Comparison of ENCODE assay signal across 18 cellular contexts in genomic region chr9:76586555-76587314, GRCh38.
DNase-seq lines count a peak whose midpoint lies in the region; ATAC-seq, FAIRE-seq and TF ChIP-seq lines count a peak whose summit lies in the region.
"Had no signal": no experiment of that assay in that cellular context is flagged by ENCODE, and none has a peak within 500 bp of the region (broad histone marks: within the 10 kb centered on the region; RNA-seq: fewer than 3 reads in every experiment).

No MANE protein-coding gene starts in this region.

- H2AFZ ChIP-seq in H1 (ENCODE audit: low read length) = peak overlapping the region; percentile 35; the same call in 1 of the 2 replicates

- POLR2A ChIA-PET in H1 (lab: Charles Lee; ENCODE audit: partially characterized antibody) = no interaction called here

- no peaks in the 10 kb centered on the region; a peak in 1 of 7 replicates for H3K27me3 ChIP-seq in H1 (replicated peaks in 1 of 4; ENCODE audit: control insufficient read depth in 3 of 4, extremely low read depth in 1 of 4, insufficient read depth in 3 of 4, low read length in 3 of 4)
- H3K27me3 ChIP-seq: brain microvascular endothelial cell had no signal

- H3K4me1 ChIP-seq in H1 (replicated peaks in 1 of 4; ENCODE audit: control insufficient read depth in 3 of 4, insufficient read depth in 4 of 4, low read length in 3 of 4) = peaks cover 0 to 6% (median 6%) of the 10 kb centered on the region in 4 experiments; a peak in 5 of 7 replicates

- no peak overlapping the region for H3K18ac ChIP-seq in H1 (ENCODE audit: extremely low read depth, low read length)

- no peak overlapping the region for H4K8ac ChIP-seq in H1 (ENCODE audit: extremely low read depth, insufficient read depth, low read length)

- CTCF ChIA-PET in H1 (lab: Charles Lee; ENCODE audit: partially characterized antibody) = interaction anchor here (0.6 kb wide), 1 partner anchor 45 kb away, joined by 3 read pairs; no protein-coding TSS in a partner anchor

- H3K4me3 ChIP-seq in H1 (ENCODE audit: extremely low read depth in 1 of 4, insufficient read depth in 2 of 4, low read depth in 3 of 4, low read length in 4 of 4) = no peak overlapping the region
- H3K4me3 ChIP-seq: thoracic aorta had no signal

- TF ChIP-seq EP300 in H1 (IDR thresholded peaks at IDR 0.05; ENCODE audit: borderline replicate concordance in 1 of 2, low read depth in 2 of 2, low read length in 2 of 2) = no peak

- no peaks in the 10 kb centered on the region for H4K20me1 ChIP-seq in H1 (replicated peaks in 1 of 2; ENCODE audit: control insufficient read depth in 1 of 2, insufficient read depth in 2 of 2, low read length in 2 of 2)

- H3K56ac ChIP-seq in H1 (replicated peaks; ENCODE audit: insufficient read length, low read depth, low read length) = no peak overlapping the region

- no peak for ATAC-seq in left cardiac atrium
- ATAC-seq in HG03432 (IDR thresholded peaks at IDR 0.05; ENCODE audit: unreplicated experiment) = no peak
- ATAC-seq: activated naive CD4-positive, alpha-beta T cell treated with anti-CD3 and anti-CD28 coated beads, Interleukin-2, amount 50 U/mL, for 72 hours had no signal

- no peak overlapping the region for H3K27ac ChIP-seq in H1 (ENCODE audit: low read depth, low read length)
- H3K27ac ChIP-seq: brain microvascular endothelial cell, thoracic aorta had no signal

- H3K14ac ChIP-seq in H1 (ENCODE audit: insufficient read length) = no peak overlapping the region

- H3K9me3 ChIP-seq in H1 (ENCODE audit: insufficient read depth in 2 of 2, low read depth in 1 of 2, low read length in 1 of 2) = no peaks in the 10 kb centered on the region
- H3K9me3 ChIP-seq: thoracic aorta had no signal

- no peak overlapping the region for H2BK5ac ChIP-seq in H1 (ENCODE audit: low read depth, low read length)

- no peak overlapping the region for H4K91ac ChIP-seq in H1 (replicated peaks; ENCODE audit: insufficient read length, low read length)

- H3K4ac ChIP-seq in H1 (replicated peaks; ENCODE audit: insufficient read length, low read depth, low read length) = no peak overlapping the region

- FAIRE-seq in H1 (lab: Jason Lieb, UNC) = no peak
- FAIRE-seq: A204.1 had no signal

- H2BK12ac ChIP-seq in H1 (ENCODE audit: low read depth, low read length) = no peak overlapping the region

- no peaks in the 10 kb centered on the region for H3K23me2 ChIP-seq in H1 (ENCODE audit: low read depth, low read length)

- no peak overlapping the region for H3K23ac ChIP-seq in H1 (ENCODE audit: insufficient read length)

- no peak overlapping the region for H2BK15ac ChIP-seq in H1 (ENCODE audit: low read length)

- no peak for TF ChIP-seq RAD21 in H1 (IDR thresholded peaks at IDR 0.05 in 1 of 2, conservative IDR thresholded peaks at IDR 0.05 in 1 of 2; ENCODE audit: low read depth in 2 of 2, low read length in 2 of 2)

- H3K79me2 ChIP-seq in H1 (ENCODE audit: control insufficient read depth in 1 of 2, insufficient read depth in 2 of 2, low read length in 2 of 2) = no peaks in the 10 kb centered on the region

- no peak overlapping the region for H2BK120ac ChIP-seq in H1 (replicated peaks; ENCODE audit: low read depth, low read length)

- H2AK5ac ChIP-seq in H1 (ENCODE audit: low read depth, low read length) = no peak overlapping the region

- no peak overlapping the region for H4K5ac ChIP-seq in H1 (ENCODE audit: insufficient read length, low read depth, low read length)

- no peaks in the 10 kb centered on the region for H3K36me3 ChIP-seq in H1 (ENCODE audit: control insufficient read depth in 2 of 4, insufficient read depth in 4 of 4, low read length in 3 of 4)
- H3K36me3 ChIP-seq: brain microvascular endothelial cell, thoracic aorta had no signal

- H2BK20ac ChIP-seq in H1 (ENCODE audit: low read length) = no peak overlapping the region

- no peak overlapping the region for H3K9ac ChIP-seq in H1 (replicated peaks in 1 of 4; ENCODE audit: extremely low read depth in 1 of 4, low read depth in 3 of 4, low read length in 3 of 4)

- H3K4me2 ChIP-seq in H1 (ENCODE audit: insufficient read depth in 1 of 2, low read depth in 2 of 2, low read length in 2 of 2) = no peak overlapping the region

- 77% methylated on average over 5 of the region's 5 CpGs; no CpG with 5 or more reads in 1 of the 2 experiments for WGBS in H1 (ENCODE audit: extremely low coverage in 1 of 2, insufficient coverage in 1 of 2, insufficient read length in 1 of 2, insufficient replicate concordance in 2 of 2, low coverage in 1 of 2, low lambda C conversion rate in 2 of 2, missing lambda C conversion rate in 1 of 2), 2 experiments

- intact Hi-C loops in left cardiac atrium (cut with DNase I) = no loop called here

- TF ChIP-seq POLR2A in H1 (IDR thresholded peaks at IDR 0.05; ENCODE audit: control extremely low read depth in 1 of 2, low read depth in 2 of 2, low read length in 2 of 2) = no peak

- no peaks in the 10 kb centered on the region for H3K79me1 ChIP-seq in H1 (ENCODE audit: low read depth, low read length)

- TF ChIP-seq CTCF in H1 (IDR thresholded peaks at IDR 0.05; ENCODE audit: control extremely low read depth in 1 of 3, insufficient read depth in 1 of 3, low read depth in 1 of 3, low read length in 3 of 3) = no peak

- DNase-seq in NCI-H510A treated with DMSO at 0.1 percent for 48 hours (lab: John Stamatoyannopoulos, UW) (peak; percentile 29), NCI-H510A (lab: John Stamatoyannopoulos, UW) (no peak), NCI-H526 treated with DMSO at 0.1 percent for 48 hours (lab: John Stamatoyannopoulos, UW) (peak; percentile 10), H1 (ENCODE audit: low read depth in 1 of 2, low spot score in 2 of 2) (no peak), activated gamma-delta T cell (lab: John Stamatoyannopoulos, UW) (no peak), left cardiac atrium (no peak), retina (no peak)
- DNase-seq: activated CD4-positive, alpha-beta T cell treated with anti-CD3 and anti-CD28 coated beads for 48 hours; brain microvascular endothelial cell; CD4-positive, CD25-positive, alpha-beta regulatory T cell; effector CD4-positive, alpha-beta T cell; GDM1; NCI-H1694 treated with DMSO at 0.1 percent for 48 hours; T-helper 9 cell had no signal

TF ChIP-seq in H1, 55 proteins besides CTCF, POLR2A, EP300 and RAD21:
- TF ChIP-seq SRF (IDR thresholded peaks at IDR 0.05; ENCODE audit: low read depth, low read length) (no peak), SUZ12 (IDR thresholded peaks at IDR 0.05; ENCODE audit: low read length) (no peak), CHD1 (IDR thresholded peaks at IDR 0.05; ENCODE audit: low read depth, low read length) (no peak)

Comparison
In these comparisons a context has a peak if more than half of its experiments do, and no peak if none do; other contexts are left out.
1. DNase-seq: peak in NCI-H510A treated with DMSO at 0.1 percent for 48 hours (single experiment) and NCI-H526 treated with DMSO at 0.1 percent for 48 hours (single experiment); none in NCI-H510A (single experiment), H1 (0 of 2), activated gamma-delta T cell (single experiment), left cardiac atrium (single experiment) and retina (single experiment).